Comparison of ENCODE assay signal across 13 cellular contexts in the genomic region with DNA sequence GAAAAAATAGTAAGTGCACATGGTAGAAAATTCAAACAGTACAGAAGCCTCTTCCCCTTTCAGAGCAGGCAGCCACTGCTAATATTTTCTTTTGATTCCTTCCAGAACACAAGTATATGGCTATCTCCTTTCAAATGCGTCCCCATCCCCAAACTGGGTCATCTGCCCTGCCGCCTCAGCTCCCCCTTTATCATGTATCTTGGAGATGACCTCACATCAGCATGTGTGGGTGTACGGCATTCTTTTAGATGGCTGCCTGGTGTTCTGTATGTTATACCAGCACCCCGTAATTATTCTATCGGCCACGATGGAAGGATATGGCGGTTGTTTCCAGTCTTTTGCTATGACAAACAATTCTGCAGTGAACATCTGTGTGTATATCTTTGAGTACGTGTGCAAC.
DNase-seq lines count a peak whose midpoint lies in the region; ATAC-seq, FAIRE-seq and TF ChIP-seq lines count a peak whose summit lies in the region.
"Had no signal": no experiment of that assay in that cellular context is flagged by ENCODE, and none has a peak within 500 bp of the region (broad histone marks: within the 10 kb centered on the region; RNA-seq: fewer than 3 reads in every experiment).

No MANE protein-coding gene starts in this region.

- ATAC-seq in naive thymus-derived CD4-positive, alpha-beta T cell = no peak

- CTCF ChIA-PET in CD8-positive, alpha-beta memory T cell (lab: Charles Lee) = interaction anchor here (1.3 to 6.5 kb wide), 2 partner anchors 291 to 305 kb away, joined by 4 to 113 read pairs; no protein-coding TSS in a partner anchor
- CTCF ChIA-PET in mammary epithelial cell (lab: Charles Lee; ENCODE audit: low non-redundant PET) = no interaction called here
- CTCF ChIA-PET in naive thymus-derived CD4-positive, alpha-beta T cell (lab: Charles Lee) = interaction anchor here (0.6 to 7.0 kb wide), 5 partner anchors 246 to 693 kb away, joined by 4 to 129 read pairs (median 6); no protein-coding TSS in a partner anchor

- BruUV-seq in mammary epithelial cell (replicated peaks; lab: Mats Ljungman, UMichigan) = no TSS peak

- no peak overlapping the region for H2AFZ ChIP-seq in mammary epithelial cell (ENCODE audit: low read depth, low read length)

- H3K4me3 Mint-ChIP-seq in CD8-positive, alpha-beta memory T cell = peak overlapping the region; percentile 24 to 78 (median 58)
- H3K4me3 Mint-ChIP-seq in naive thymus-derived CD4-positive, alpha-beta T cell = peak overlapping the region; percentile 64 to 86 (median 79)

- H3K4me2 ChIP-seq in mammary epithelial cell (ENCODE audit: insufficient read depth, low read depth, low read length) = peak overlapping the region; percentile 100

- DNase-seq in CD8-positive, alpha-beta memory T cell = no peak
- DNase-seq in mammary epithelial cell (no peak), COLO829 (ENCODE audit: low spot score) (no peak), RCC 7860 (ENCODE audit: low spot score) (no peak)
- no peak for DNase-seq in naive thymus-derived CD4-positive, alpha-beta T cell
- DNase-seq in stimulated activated CD4-positive, alpha-beta T cell treated with anti-CD3 and anti-CD28 coated beads, Interleukin-15, amount 100 ng/mL, for 24 hours = no peak
- DNase-seq in stimulated activated CD4-positive, alpha-beta T cell treated with anti-CD3 and anti-CD28 coated beads, Interleukin-4, amount 100 ng/mL, for 4 hours = no peak
- DNase-seq: HCEC 1CT, NCI-H187 treated with DMSO at 0.1 percent for 48 hours had no signal

- H3K36me3 ChIP-seq in CD8-positive, alpha-beta memory T cell (ENCODE audit: insufficient read depth, low read length) = no peaks in the 10 kb centered on the region
- H3K36me3 ChIP-seq in HUES48 (ENCODE audit: control insufficient read depth, insufficient read depth, low read length) (no peaks in the 10 kb centered on the region), mammary epithelial cell (ENCODE audit: insufficient read depth, low read length) (no peaks in the 10 kb centered on the region)
- no peaks in the 10 kb centered on the region for H3K36me3 ChIP-seq in naive thymus-derived CD4-positive, alpha-beta T cell (ENCODE audit: control insufficient read depth in 2 of 3, insufficient read depth in 3 of 3, low read length in 3 of 3)
- H3K36me3 ChIP-seq: tibial nerve had no signal

- H4K20me1 ChIP-seq in mammary epithelial cell (ENCODE audit: insufficient read depth, low read length) = no peaks in the 10 kb centered on the region

- peaks cover 5 to 11% (median 7%) of the 10 kb centered on the region in 3 donors for H3K4me1 Mint-ChIP-seq in CD8-positive, alpha-beta memory T cell
- H3K4me1 Mint-ChIP-seq in naive thymus-derived CD4-positive, alpha-beta T cell = peaks cover 6 to 10% (median 6%) of the 10 kb centered on the region in 7 donors

- no peak overlapping the region for H3K27ac Mint-ChIP-seq in CD8-positive, alpha-beta memory T cell
- H3K27ac Mint-ChIP-seq in naive thymus-derived CD4-positive, alpha-beta T cell = peak overlapping the region in 3 of 9 donors; percentile 46 to 68 (median 48)

- 94% methylated on average over 8 of the region's 8 CpGs for WGBS in mammary epithelial cell (ENCODE audit: low coverage, missing lambda C conversion rate)

- FAIRE-seq in RCC 7860 (lab: Jason Lieb, UNC) = no peak
- FAIRE-seq: bronchial epithelial cell, GM19239 had no signal

- H3K4me1 ChIP-seq in CD8-positive, alpha-beta memory T cell (ENCODE audit: insufficient read depth, low read length) = no peaks in the 10 kb centered on the region
- H3K4me1 ChIP-seq in HUES48 (ENCODE audit: control insufficient read depth, insufficient read depth, low read length) (peaks cover 13% of the 10 kb centered on the region), mammary epithelial cell (ENCODE audit: insufficient read depth, low read length) (peaks cover 23% of the 10 kb centered on the region)
- H3K4me1 ChIP-seq in naive thymus-derived CD4-positive, alpha-beta T cell (ENCODE audit: control insufficient read depth in 2 of 2, insufficient read depth in 2 of 2, low read length in 2 of 2) = peaks cover 0 to 3% of the 10 kb centered on the region in 2 donors

- no peaks in the 10 kb centered on the region for H3K79me2 ChIP-seq in mammary epithelial cell (ENCODE audit: insufficient read depth, low read length)

- H3K36me3 Mint-ChIP-seq in CD8-positive, alpha-beta memory T cell = peaks cover 0 to 6% (median 0%) of the 10 kb centered on the region in 3 donors
- H3K36me3 Mint-ChIP-seq in naive thymus-derived CD4-positive, alpha-beta T cell = peaks cover 0 to 3% (median 0%) of the 10 kb centered on the region in 5 donors

- intact Hi-C loops in mammary epithelial cell (cut with micrococcal nuclease) = loop anchor here (2.0 kb wide), 3 partner anchors 35 to 255 kb away; no protein-coding TSS in a partner anchor
- intact Hi-C loops in naive thymus-derived CD4-positive, alpha-beta T cell (cut with micrococcal nuclease) = loop anchor here (2.0 to 10.0 kb wide), 3 partner anchors 54 to 501 kb away; no protein-coding TSS in a partner anchor

- no peak overlapping the region for H3K27ac ChIP-seq in CD8-positive, alpha-beta memory T cell (ENCODE audit: low read depth, low read length)
- H3K27ac ChIP-seq in HUES48 (ENCODE audit: low read depth, low read length) = peak overlapping the region; percentile 34
- H3K27ac ChIP-seq in mammary epithelial cell (ENCODE audit: insufficient read depth, low read depth, low read length) = no peak overlapping the region
- H3K27ac ChIP-seq in naive thymus-derived CD4-positive, alpha-beta T cell (ENCODE audit: low read depth, low read length) = no peak overlapping the region

- in situ Hi-C loops in mammary epithelial cell (cut with MboI; ENCODE audit: low sequenced_read_pairs in 2 of 2) = loop anchor here (10.0 to 25.0 kb wide), 3 partner anchors 51 to 539 kb away; no protein-coding TSS in a partner anchor

- dilution Hi-C loops in mammary epithelial cell (cut with HindIII; ENCODE audit: low sequenced_read_pairs) = no loop called here

- peaks cover 0 to 2% (median 0%) of the 10 kb centered on the region in 5 donors for H3K9me3 Mint-ChIP-seq in CD8-positive, alpha-beta memory T cell
- H3K9me3 Mint-ChIP-seq in naive thymus-derived CD4-positive, alpha-beta T cell = peaks cover 0 to 3% (median 0%) of the 10 kb centered on the region in 11 donors

- POLR2A ChIA-PET in CD8-positive, alpha-beta memory T cell (lab: Charles Lee) = interaction anchor here (1.5 kb wide), 1 partner anchor 290 kb away, joined by 3 read pairs; no protein-coding TSS in a partner anchor
- POLR2A ChIA-PET in naive thymus-derived CD4-positive, alpha-beta T cell (lab: Charles Lee) = interaction anchor here (0.6 to 2.1 kb wide), 6 partner anchors 50 to 366 kb away, joined by 3 to 10 read pairs (median 4); no protein-coding TSS in a partner anchor

- no peak for TF ChIP-seq CTCF in mammary epithelial cell (conservative IDR thresholded peaks at IDR 0.05 in 1 of 2, IDR thresholded peaks at IDR 0.05 in 1 of 2; ENCODE audit: extremely low read depth in 1 of 2, insufficient read depth in 1 of 2, low read depth in 1 of 2, low read length in 2 of 2)

- no peaks in the 10 kb centered on the region for H3K9me3 ChIP-seq in CD8-positive, alpha-beta memory T cell (ENCODE audit: low read length)
- H3K9me3 ChIP-seq in HUES48 (ENCODE audit: control insufficient read depth, insufficient read depth, low read length) (no peaks in the 10 kb centered on the region), mammary epithelial cell (replicated peaks; ENCODE audit: insufficient read depth, low read length) (no peaks in the 10 kb centered on the region)
- no peaks in the 10 kb centered on the region for H3K9me3 ChIP-seq in naive thymus-derived CD4-positive, alpha-beta T cell (ENCODE audit: control insufficient read depth in 2 of 3, low read length in 3 of 3)
- H3K9me3 ChIP-seq: tibial nerve had no signal

- H3K27me3 ChIP-seq in CD8-positive, alpha-beta memory T cell (ENCODE audit: insufficient read depth, low read length, poor library complexity, severe bottlenecking) = no peaks in the 10 kb centered on the region
- H3K27me3 ChIP-seq in HUES48 (ENCODE audit: control insufficient read depth, insufficient read depth, low read length) (peaks cover 10% of the 10 kb centered on the region), mammary epithelial cell (ENCODE audit: insufficient read depth, low read length) (no peaks in the 10 kb centered on the region)
- no peaks in the 10 kb centered on the region for H3K27me3 ChIP-seq in naive thymus-derived CD4-positive, alpha-beta T cell (ENCODE audit: control insufficient read depth in 2 of 2, insufficient read depth in 2 of 2, low read length in 2 of 2)
- H3K27me3 ChIP-seq: tibial nerve had no signal

- H3K9ac ChIP-seq in HUES48 (ENCODE audit: low read depth, low read length) (no peak overlapping the region), mammary epithelial cell (ENCODE audit: insufficient read depth, low read length) (no peak overlapping the region)

- H3K27me3 Mint-ChIP-seq in CD8-positive, alpha-beta memory T cell = peaks cover 10 to 17% of the 10 kb centered on the region in 2 donors
- H3K27me3 Mint-ChIP-seq in naive thymus-derived CD4-positive, alpha-beta T cell = peaks cover 0 to 53% (median 0%) of the 10 kb centered on the region in 5 donors

- H3K4me3 ChIP-seq in CD8-positive, alpha-beta memory T cell (ENCODE audit: low read length) = no peak overlapping the region
- peak overlapping the region; percentile 62 for H3K4me3 ChIP-seq in HUES48 (ENCODE audit: low read depth, low read length)
- H3K4me3 ChIP-seq in mammary epithelial cell (replicated peaks in 1 of 3; ENCODE audit: insufficient read depth in 1 of 3, low read depth in 2 of 3, low read length in 3 of 3) = peak overlapping the region in 1 of 3 experiments; percentile 56
- H3K4me3 ChIP-seq in naive thymus-derived CD4-positive, alpha-beta T cell (ENCODE audit: low read length) = no peak overlapping the region
